In genomic region chr21:35303085-35303484, GRCh38 we compare ENCODE assay signal across 12 cellular contexts.
DNase-seq lines count a peak whose midpoint lies in the region; ATAC-seq and TF ChIP-seq lines count a peak whose summit lies in the region.
"Had no signal": no experiment of that assay in that cellular context is flagged by ENCODE, and none has a peak within 500 bp of the region (broad histone marks: within the 10 kb centered on the region; RNA-seq: fewer than 3 reads in every experiment).

No MANE protein-coding gene starts in this region.

- no peak for TF ChIP-seq RAD21 in HCT116 (IDR thresholded peaks at IDR 0.05; ENCODE audit: low read depth)

- no peaks in the 10 kb centered on the region for H3K4me1 Mint-ChIP-seq in GM23338
- H3K4me1 Mint-ChIP-seq: activated naive CD8-positive, alpha-beta T cell treated with anti-CD3 and anti-CD28 coated beads, Interleukin-2, amount 50 U/mL, for 24 hours had no signal

- RAD21 ChIA-PET in HCT116 (lab: Charles Lee; ENCODE audit: low non-redundant PET in 1 of 2, low total read pairs in 2 of 2, uncharacterized antibody in 2 of 2, unreplicated experiment in 2 of 2) = no interaction called here

- no peak overlapping the region for H3K4me3 Mint-ChIP-seq in GM23338
- H3K4me3 Mint-ChIP-seq: activated naive CD8-positive, alpha-beta T cell treated with anti-CD3 and anti-CD28 coated beads, Interleukin-2, amount 50 U/mL, for 24 hours had no signal

- H3K27me3 Mint-ChIP-seq in GM23338 (ENCODE audit: insufficient read depth, low read depth, poor library complexity) = peaks cover 4% of the 10 kb centered on the region

- H3K79me2 ChIP-seq in HCT116 (ENCODE audit: insufficient read depth, low read length) = no peaks in the 10 kb centered on the region
- H3K79me2 ChIP-seq in GM23338 (replicated peaks; ENCODE audit: insufficient read depth) = no peaks in the 10 kb centered on the region

- H3K36me3 Mint-ChIP-seq in GM23338 (ENCODE audit: low read depth) = no peaks in the 10 kb centered on the region

- H3K9me3 ChIP-seq in HCT116 (ENCODE audit: control insufficient read depth in 1 of 2, insufficient read depth in 1 of 2, low read depth in 1 of 2, low read length in 2 of 2) = 0 out of 4 replicates have a peak, but pooled peaks cover 0 to 5% of the 10 kb centered on the region in 2 experiments
- H3K9me3 ChIP-seq in gastrocnemius medialis = no peaks in the 10 kb centered on the region
- H3K9me3 ChIP-seq in HAP-1 = peaks cover 3% of the 10 kb centered on the region; the same call in 1 of the 2 replicates
- H3K9me3 ChIP-seq: prostate gland, upper lobe of right lung had no signal

- TF ChIP-seq POLR2A in HCT116 (IDR thresholded peaks at IDR 0.05; ENCODE audit: borderline replicate concordance, extremely low read depth, insufficient read depth, insufficient read length) (no peak), gastrocnemius medialis (IDR thresholded peaks at IDR 0.05) (no peak)

- ATAC-seq in HCT116 (peak; percentile 79), gastrocnemius medialis (peak; percentile 70 to 82), GM23338 (no peak)
- ATAC-seq: activated naive CD8-positive, alpha-beta T cell treated with anti-CD3 and anti-CD28 coated beads, Interleukin-2, amount 50 U/mL, for 24 hours; upper lobe of right lung had no signal

- in situ Hi-C loops in gastrocnemius medialis (cut with MboI; ENCODE audit: low sequenced_read_pairs in 4 of 4) (no loop called here), HAP-1 (cut with MboI; ENCODE audit: low sequenced_read_pairs) (no loop called here)

- H3K9me2 ChIP-seq in HCT116 (ENCODE audit: insufficient read depth) (no peaks in the 10 kb centered on the region), GM23338 (ENCODE audit: insufficient read depth) (no peaks in the 10 kb centered on the region)

- H3K36me3 ChIP-seq in HCT116 (ENCODE audit: control insufficient read depth in 1 of 2, insufficient read depth in 2 of 2, low read length in 2 of 2) (no peaks in the 10 kb centered on the region), gastrocnemius medialis (no peaks in the 10 kb centered on the region), HAP-1 (replicated peaks) (no peaks in the 10 kb centered on the region), GM23338 (ENCODE audit: insufficient read depth) (no peaks in the 10 kb centered on the region)
- H3K36me3 ChIP-seq: prostate gland, upper lobe of right lung had no signal

- POLR2A ChIA-PET in HCT116 (lab: Charles Lee) = no interaction called here

- no peaks in the 10 kb centered on the region for H3K27me3 ChIP-seq in HCT116 (ENCODE audit: insufficient read depth, low read length)
- H3K27me3 ChIP-seq in gastrocnemius medialis = no peaks in the 10 kb centered on the region
- no peaks in the 10 kb centered on the region for H3K27me3 ChIP-seq in HAP-1 (ENCODE audit: low read depth)
- no peaks in the 10 kb centered on the region for H3K27me3 ChIP-seq in GM23338 (ENCODE audit: insufficient read depth)
- H3K27me3 ChIP-seq: upper lobe of right lung had no signal

- peaks cover 0 to 13% of the 10 kb centered on the region in 2 experiments; a peak in 2 of 4 replicates for H3K4me1 ChIP-seq in HCT116 (ENCODE audit: control insufficient read depth in 1 of 2, insufficient read depth in 2 of 2, low read length in 2 of 2)
- peaks cover 2 to 8% of the 10 kb centered on the region in 2 donors for H3K4me1 ChIP-seq in gastrocnemius medialis
- no peaks in the 10 kb centered on the region for H3K4me1 ChIP-seq in HAP-1
- H3K4me1 ChIP-seq in GM23338 (ENCODE audit: insufficient read depth) = no peaks in the 10 kb centered on the region
- H3K4me1 ChIP-seq: prostate gland, upper lobe of right lung had no signal

- intact Hi-C loops in HCT116 (cut with micrococcal nuclease) = no loop called here
- intact Hi-C loops in gastrocnemius medialis (cut with DNase I; ENCODE audit: low total_unique reads) = no loop called here

- H3K27ac ChIP-seq in HCT116 (ENCODE audit: low read depth, low read length) (no peak overlapping the region), gastrocnemius medialis (no peak overlapping the region), GM23338 (ENCODE audit: low read depth) (no peak overlapping the region)
- H3K27ac ChIP-seq: prostate gland, upper lobe of right lung had no signal

- H2AFZ ChIP-seq in HCT116 (ENCODE audit: low read depth, low read length, poor library complexity, severe bottlenecking) = peak overlapping the region; percentile 86
- H2AFZ ChIP-seq in GM23338 = no peak overlapping the region

- DNase-seq in HCT116 (ENCODE audit: low read depth, low spot score) (peak; percentile 51), SW 1271 (lab: John Stamatoyannopoulos, UW) (peak; percentile 18 to 51), fibroblast of mammary gland (ENCODE audit: low read depth) (peak; percentile 96), gastrocnemius medialis (no peak), HAP-1 (ENCODE audit: low spot score in 2 of 2) (no peak), HuH-7 (ENCODE audit: low spot score) (no peak), GM23338 (ENCODE audit: low spot score) (no peak), Ammon's horn (ENCODE audit: low spot score) (no peak)
- DNase-seq: activated naive CD8-positive, alpha-beta T cell treated with anti-CD3 and anti-CD28 coated beads, Interleukin-2, amount 50 U/mL, for 24 hours; NCI-H1105; upper lobe of right lung had no signal

- H3K4me3 ChIP-seq in HCT116 (replicated peaks in 1 of 2; ENCODE audit: low read depth in 1 of 2, low read length in 2 of 2) = no peak overlapping the region
- no peak overlapping the region for H3K4me3 ChIP-seq in fibroblast of mammary gland (ENCODE audit: control insufficient read depth, low read depth, low read length)
- H3K4me3 ChIP-seq in gastrocnemius medialis = no peak overlapping the region
- H3K4me3 ChIP-seq in HAP-1 = no peak overlapping the region
- no peak overlapping the region for H3K4me3 ChIP-seq in GM23338
- H3K4me3 ChIP-seq: prostate gland, upper lobe of right lung had no signal

- H4K20me1 ChIP-seq in HCT116 (ENCODE audit: insufficient read depth) (no peaks in the 10 kb centered on the region), GM23338 (replicated peaks; ENCODE audit: insufficient read depth) (no peaks in the 10 kb centered on the region)

- BruUV-seq in HCT116 (replicated peaks; lab: Mats Ljungman, UMichigan) = no TSS peak

- CTCF ChIA-PET in HCT116 (lab: Charles Lee) = interaction anchor here (1.1 kb wide), 1 partner anchor 9 kb away, joined by 3 read pairs; no protein-coding TSS in a partner anchor

- H3K9ac ChIP-seq in HCT116 (ENCODE audit: low read length) = no peak overlapping the region

- H3K9me3 Mint-ChIP-seq in GM23338 = no peaks in the 10 kb centered on the region; the same call in 2 of the 3 replicates

- H3K4me2 ChIP-seq in HCT116 (ENCODE audit: low read length) (peak overlapping the region; percentile 46), GM23338 (no peak overlapping the region)

- no peaks in the 10 kb centered on the region for H3F3A ChIP-seq in GM23338 (replicated peaks; ENCODE audit: low read depth)

- no peak overlapping the region for H3K27ac Mint-ChIP-seq in GM23338
- H3K27ac Mint-ChIP-seq: activated naive CD8-positive, alpha-beta T cell treated with anti-CD3 and anti-CD28 coated beads, Interleukin-2, amount 50 U/mL, for 24 hours had no signal

- TF ChIP-seq CTCF in HCT116 (IDR thresholded peaks at IDR 0.05 in 2 of 3, conservative IDR thresholded peaks at IDR 0.05 in 1 of 3; ENCODE audit: borderline replicate concordance in 1 of 3, insufficient read depth in 1 of 3, low read depth in 2 of 3, low read length in 2 of 3) = no peak
- TF ChIP-seq CTCF in fibroblast of mammary gland (conservative IDR thresholded peaks at IDR 0.05; ENCODE audit: control insufficient read depth, insufficient read depth, low read depth, low read length) = no peak
- no peak for TF ChIP-seq CTCF in gastrocnemius medialis (IDR thresholded peaks at IDR 0.05 in 4 of 5, conservative IDR thresholded peaks at IDR 0.05 in 1 of 5)
- TF ChIP-seq CTCF in GM23338 (conservative IDR thresholded peaks at IDR 0.05; ENCODE audit: low read depth in 2 of 2) = no peak

TF ChIP-seq in HCT116, 20 proteins besides CTCF, POLR2A, EP300 and RAD21:
- TF ChIP-seq TCF7L2 (IDR thresholded peaks at IDR 0.05; ENCODE audit: borderline replicate concordance, extremely low read depth, insufficient read depth, insufficient read length) (no peak), CBX3 (IDR thresholded peaks at IDR 0.05; ENCODE audit: low read depth) (peak; percentile 37; the same call in 1 of the 2 replicates), POLR2AphosphoS5 (IDR thresholded peaks at IDR 0.05; ENCODE audit: low read depth, low read length) (no peak), FOSL1 (IDR thresholded peaks at IDR 0.05; ENCODE audit: low read depth) (peak; percentile 50), JUND (IDR thresholded peaks at IDR 0.05) (peak; percentile 39; the same call in 1 of the 2 replicates), SP1 (IDR thresholded peaks at IDR 0.05; ENCODE audit: low read depth) (peak; percentile 43)

TF ChIP-seq in GM23338, 12 proteins besides CTCF, POLR2A, EP300 and RAD21 (continues in another document):
- TF ChIP-seq NANOG (IDR thresholded peaks at IDR 0.05; ENCODE audit: borderline replicate concordance) (no peak), POLR2AphosphoS5 (IDR thresholded peaks at IDR 0.05; ENCODE audit: low read depth) (no peak), STAT1 (IDR thresholded peaks at IDR 0.05; ENCODE audit: unreplicated experiment) (no peak), ETS1 (IDR thresholded peaks at IDR 0.05) (no peak)

Comparison
In these comparisons a context has a peak if more than half of its experiments do, and no peak if none do; other contexts are left out.
1. DNase-seq: peak in HCT116 (single experiment), SW 1271 (2 of 2) and fibroblast of mammary gland (single experiment); none in gastrocnemius medialis (0 of 2), HAP-1 (0 of 2), HuH-7 (single experiment), GM23338 (single experiment) and Ammon's horn (single experiment).